Comparison of ENCODE assay signal across 23 cellular contexts in the genomic region with DNA sequence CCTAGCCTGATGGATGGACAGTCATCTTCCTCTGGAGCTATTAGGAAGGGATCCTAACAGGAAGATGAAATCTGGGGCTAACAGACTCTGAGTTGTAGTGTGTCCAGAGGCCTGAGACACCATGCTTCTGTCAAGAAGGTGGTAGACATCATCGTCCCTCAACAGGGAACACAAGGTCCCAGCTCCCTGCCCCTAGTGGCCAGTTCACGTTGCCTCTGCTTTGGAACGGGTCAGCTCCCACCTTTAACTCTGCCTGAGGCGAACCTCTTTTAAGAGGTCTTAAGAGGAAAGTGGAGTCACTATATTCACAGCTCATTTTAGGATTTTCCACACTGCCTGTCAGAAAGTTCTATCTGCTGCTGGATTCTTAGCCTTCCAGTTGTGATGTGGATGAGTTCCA. TPM values are rescaled to one million over a fixed set of nuclear protein-coding genes. Genes with fewer than 3 reads are reported as not detected.
A peak's percentile ranks its signal among the peaks of the same experiment; 100 is the strongest.
DNase-seq lines count a peak whose midpoint lies in the region; ATAC-seq and TF ChIP-seq lines count a peak whose summit lies in the region.
"Had no signal": no experiment of that assay in that cellular context is flagged by ENCODE, and none has a peak within 500 bp of the region (broad histone marks: within the 10 kb centered on the region; RNA-seq: fewer than 3 reads in every experiment).

No MANE protein-coding gene starts in this region.

- no peak for ATAC-seq in left lobe of liver
- no peak for ATAC-seq in psoas muscle
- ATAC-seq: activated T-helper 17 cell treated with anti-CD3 and anti-CD28 coated beads, Interleukin-2, amount 50 U/mL, for 72 hours; left cardiac atrium; stimulated activated effector memory CD8-positive, alpha-beta T cell treated with anti-CD3 and anti-CD28 coated beads, Interleukin-12 subunit alpha, Interleukin-12 subunit beta, amount 100 ng/mL, for 72 hours had no signal

- DNase-seq in AG09309 (ENCODE audit: low read depth) = no peak
- peak; percentile 73 for DNase-seq in H7
- DNase-seq in astrocyte of the cerebellum (ENCODE audit: low read depth) = no peak
- DNase-seq in islet precursor cell = peak; percentile 51
- DNase-seq in medulla oblongata (ENCODE audit: extremely low spot score) = no peak
- DNase-seq in left lobe of liver (ENCODE audit: low spot score) = no peak
- no peak for DNase-seq in stimulated activated naive CD4-positive, alpha-beta T cell treated with Interleukin-2 at 50 U/mL for 16 hours (lab: John Stamatoyannopoulos, UW)
- DNase-seq in psoas muscle = no peak
- DNase-seq: activated CD4-positive, alpha-beta T cell treated with anti-CD3 and anti-CD28 coated beads for 48 hours; effector CD8-positive, alpha-beta T cell; EL; HCEC 1CT; left cardiac atrium; naive B cell; NCI-H1092; NCI-H345; retina; stimulated activated CD4-positive, alpha-beta T cell treated with anti-CD3 and anti-CD28 coated beads, Interleukin-4, amount 100 ng/mL, for 24 hours had no signal

- H3K36me3 ChIP-seq in H7 (replicated peaks; ENCODE audit: control insufficient read depth, insufficient read depth, low read length) = peaks cover 51% of the 10 kb centered on the region
- peaks cover 6 to 93% of the 10 kb centered on the region in 2 donors for H3K36me3 ChIP-seq in psoas muscle (ENCODE audit: insufficient read depth in 1 of 2, low read depth in 1 of 2)

- H3K4me1 ChIP-seq in psoas muscle = no peaks in the 10 kb centered on the region
- H3K4me1 ChIP-seq: ascending aorta had no signal

- H3K27me3 ChIP-seq in H7 (ENCODE audit: control insufficient read depth, insufficient read depth, low read length) = no peaks in the 10 kb centered on the region
- no peaks in the 10 kb centered on the region for H3K27me3 ChIP-seq in psoas muscle (ENCODE audit: insufficient read depth in 3 of 3, low read length in 2 of 3)
- H3K27me3 ChIP-seq: ascending aorta had no signal

- H3K27ac ChIP-seq in psoas muscle = no peak overlapping the region
- H3K27ac ChIP-seq: ascending aorta had no signal

- in situ Hi-C loops in astrocyte of the cerebellum (cut with HindIII; ENCODE audit: low sequenced_read_pairs) = loop anchor here (5.0 kb wide), 1 partner anchor 61 kb away; no protein-coding TSS in a partner anchor

- intact Hi-C loops in psoas muscle (cut with DNase I) = no loop called here

- H3K4me3 ChIP-seq in AG09309 (ENCODE audit: control insufficient read depth, low read depth, low read length) (no peak overlapping the region), H7 (ENCODE audit: insufficient read depth, low read depth, low read length) (no peak overlapping the region), astrocyte of the cerebellum (ENCODE audit: low read depth, low read length) (no peak overlapping the region), psoas muscle (no peak overlapping the region)
- H3K4me3 ChIP-seq: ascending aorta had no signal

- H3K9me3 ChIP-seq in psoas muscle = no peaks in the 10 kb centered on the region
- H3K9me3 ChIP-seq: ascending aorta had no signal

- 72 to 77% (median 76%) methylated on average over 4 of the region's 4 CpGs for WGBS in psoas muscle, 3 donors

- TF ChIP-seq CTCF in AG09309 (IDR thresholded peaks at IDR 0.05; ENCODE audit: control insufficient read depth, insufficient read depth, low read depth, low read length, missing control alignments) (peak; percentile 15), astrocyte of the cerebellum (IDR thresholded peaks at IDR 0.05; ENCODE audit: low read depth, low read length, missing control alignments) (peak; percentile 27), psoas muscle (IDR thresholded peaks at IDR 0.05) (no peak)

RNA-seq across cellular contexts. Expression of a gene that starts 28.3 kb away (rescaled TPM):
- not detected in 2 replicates for total RNA-seq in H7 (2014; rRNA removed; shearing (Covaris generic))
- total RNA-seq in left lobe of liver (not detected), psoas muscle (not detected)
- polyA plus RNA-seq in psoas muscle = under 1 TPM in 2 of 3 donors, not detected in 1; 0.03 TPM
- total RNA-seq: activated T-helper 17 cell treated with anti-CD3 and anti-CD28 coated beads, Interleukin-2, amount 50 U/mL, for 72 hours; ascending aorta; left cardiac atrium had no signal
- polyA plus RNA-seq: CD14-positive monocyte, urinary bladder had no signal

RNA-seq across cellular contexts. Expression of a gene that starts 55.2 kb away (rescaled TPM):
- 1.2 and 1.8 TPM in 2 replicates for total RNA-seq in H7 (2014; rRNA removed; shearing (Covaris generic))
- total RNA-seq in left lobe of liver = 4.5 TPM
- total RNA-seq in psoas muscle = 1 to 10 TPM; 3.8 to 7.3 (median 4.1) TPM
- 1 to 10 TPM; 2.1 to 4.6 (median 2.6) TPM for polyA plus RNA-seq in psoas muscle
- total RNA-seq: activated T-helper 17 cell treated with anti-CD3 and anti-CD28 coated beads, Interleukin-2, amount 50 U/mL, for 72 hours had no signal
- polyA plus RNA-seq: CD14-positive monocyte had no signal

Comparison
In these comparisons a context has a peak if more than half of its experiments do, and no peak if none do; other contexts are left out.
1. DNase-seq: peak in H7 (single experiment) and islet precursor cell (single experiment); none in AG09309 (single experiment), astrocyte of the cerebellum (single experiment), medulla oblongata (single experiment), left lobe of liver (single experiment), stimulated activated naive CD4-positive, alpha-beta T cell treated with Interleukin-2 at 50 U/mL for 16 hours (single experiment) and psoas muscle (0 of 2).